ENCODE assay signal across 9 cellular contexts in genomic region chr2:223101340-223102039, GRCh38. TPM values are rescaled to one million over a fixed set of nuclear protein-coding genes. Genes with fewer than 3 reads are reported as not detected.
A peak's percentile ranks its signal among the peaks of the same experiment; 100 is the strongest.
DNase-seq lines count a peak whose midpoint lies in the region; ATAC-seq and TF ChIP-seq lines count a peak whose summit lies in the region.
"Had no signal": no experiment of that assay in that cellular context is flagged by ENCODE, and none has a peak within 500 bp of the region (broad histone marks: within the 10 kb centered on the region; RNA-seq: fewer than 3 reads in every experiment).

No MANE protein-coding gene starts in this region.

- H3K27me3 ChIP-seq in heart left ventricle (no peaks in the 10 kb centered on the region), tibial artery (no peaks in the 10 kb centered on the region)

- TF ChIP-seq CTCF in RWPE1 (conservative IDR thresholded peaks at IDR 0.05; ENCODE audit: low read depth) (no peak; the same call in 1 of the 2 replicates), heart left ventricle (IDR thresholded peaks at IDR 0.05) (peak in 11 of 12 donors; percentile 10 to 48 (median 34)), tibial artery (IDR thresholded peaks at IDR 0.05) (peak; percentile 30 to 31)

- H3K36me3 ChIP-seq in heart left ventricle (no peaks in the 10 kb centered on the region), tibial artery (no peaks in the 10 kb centered on the region)

- intact Hi-C loops in heart left ventricle (cut with DNase I) = loop anchor here in 7 of 10 donors (2.0 to 5.0 kb wide), 7 partner anchors 44 to 129 kb away; partner anchors contain the start of gene KCNE4 (in 1 of the 7)
- intact Hi-C loops in tibial artery (cut with DNase I; ENCODE audit: low total_unique reads) = no loop called here

- peak; percentile 87 for ATAC-seq in GM19395 (IDR thresholded peaks at IDR 0.05; ENCODE audit: unreplicated experiment)
- peak; percentile 79 for ATAC-seq in HG03342 (IDR thresholded peaks at IDR 0.05; ENCODE audit: unreplicated experiment)
- peak in 3 of 4 donors; percentile 52 to 69 (median 61) for ATAC-seq in heart left ventricle

- no peak for TF ChIP-seq POLR2A in heart left ventricle (IDR thresholded peaks at IDR 0.05)

- H3K27ac ChIP-seq in RWPE1 (peak overlapping the region; percentile 54), heart left ventricle (peak overlapping the region in 6 of 12 donors; percentile 2 to 57 (median 23)), tibial artery (peak overlapping the region in 1 of 2 donors; percentile 40)

- H3K4me1 ChIP-seq in heart left ventricle (peaks cover 0 to 24% (median 6%) of the 10 kb centered on the region in 12 donors), tibial artery (peaks cover 0 to 34% (median 23%) of the 10 kb centered on the region in 4 donors)

- H3K9me3 ChIP-seq in heart left ventricle (no peaks in the 10 kb centered on the region), tibial artery (no peaks in the 10 kb centered on the region)

- DNase-seq in DMS 273 (lab: John Stamatoyannopoulos, UW; ENCODE audit: unreplicated experiment) (peak; percentile 85), RWPE1 (ENCODE audit: low spot score) (peak; percentile 78), heart left ventricle (no peak), tibial artery (no peak), NCI-H1436 (lab: John Stamatoyannopoulos, UW) (no peak), dedifferentiated amniotic fluid mesenchymal stem cell (ENCODE audit: extremely low spot score) (no peak)

- CTCF ChIA-PET in RWPE1 (lab: Yijun Ruan, JAX) = interaction anchor here (0.6 to 2.2 kb wide), 8 partner anchors 9 to 1660 kb away, joined by 3 to 9 read pairs (median 4); no protein-coding TSS in a partner anchor

- POLR2A ChIA-PET in RWPE1 (lab: Yijun Ruan, JAX; ENCODE audit: low non-redundant PET) = no interaction called here

- 55 to 58% (median 55%) methylated on average over 4 of the region's 4 CpGs for WGBS in heart left ventricle, 4 donors

- H3K4me3 ChIP-seq in heart left ventricle (no peak overlapping the region), tibial artery (no peak overlapping the region)

RNA-seq across cellular contexts. Expression of gene KCNE4, which starts 49.5 kb away (rescaled TPM):
- total RNA-seq in heart left ventricle = 1 to 10 TPM in 8 of 9 donors, under 1 TPM in 1; 0.69 to 3.7 (median 1.6) TPM
- 1 to 10 TPM; 1.5 to 2.4 TPM for polyA plus RNA-seq in heart left ventricle
- total RNA-seq: T-helper 1 cell treated with Interleukin-12 subunit alpha and Interleukin-12 subunit beta and Interleukin-4 antibody, amounts not matched to agents 30 ng/mL and 1 ng/mL, for 36 hours had no signal

Comparison
In these comparisons a context has a peak if more than half of its experiments do, and no peak if none do; other contexts are left out.
1. DNase-seq: peak in DMS 273 (single experiment) and RWPE1 (single experiment); none in heart left ventricle (0 of 5), tibial artery (0 of 2), NCI-H1436 (single experiment) and dedifferentiated amniotic fluid mesenchymal stem cell (single experiment).
2. Peak in every context shown above with its lines, with median percentiles within 50 percentile points of each other: ATAC-seq.